7 cellular contexts compared by ENCODE assay signal in genomic region chr17:50534222-50534978, GRCh38. TPM values are rescaled to one million over a fixed set of nuclear protein-coding genes. Genes with fewer than 3 reads are reported as not detected.
DNase-seq lines count a peak whose midpoint lies in the region; ATAC-seq and TF ChIP-seq lines count a peak whose summit lies in the region.
"Had no signal": no experiment of that assay in that cellular context is flagged by ENCODE, and none has a peak within 500 bp of the region (broad histone marks: within the 10 kb centered on the region; RNA-seq: fewer than 3 reads in every experiment).

No MANE protein-coding gene starts in this region.

- peak; percentile 34 for TF ChIP-seq CTCF in choroid plexus epithelial cell (conservative IDR thresholded peaks at IDR 0.05; ENCODE audit: low read depth, low read length)

- no peak overlapping the region for H3K4me3 ChIP-seq in choroid plexus epithelial cell (ENCODE audit: low read depth, low read length)

- ATAC-seq in HG03159 (IDR thresholded peaks at IDR 0.05; ENCODE audit: unreplicated experiment) = no peak

- peak; percentile 62 for DNase-seq in LoVo (ENCODE audit: low spot score)
- DNase-seq in choroid plexus epithelial cell (ENCODE audit: low read depth) = no peak
- DNase-seq in renal cortical epithelial cell (ENCODE audit: low read depth) = peak; percentile 51
- DNase-seq in NCI-H2081 (lab: John Stamatoyannopoulos, UW) = no peak
- DNase-seq in T-helper 2 cell = no peak

RNA-seq across cellular contexts. Expression of gene EPN3, which starts 1.9 kb away (rescaled TPM):
- total RNA-seq in renal cortical epithelial cell = 0.17 and 0.99 TPM in 2 replicates
- total RNA-seq: RPMI7951 had no signal

RNA-seq across cellular contexts. Expression of gene SPATA20, which starts 12.6 kb away (rescaled TPM):
- total RNA-seq in renal cortical epithelial cell = 59.3 and 62.7 TPM in 2 replicates

RNA-seq across cellular contexts. Expression of gene CACNA1G, which starts 26.1 kb away (rescaled TPM):
- total RNA-seq in renal cortical epithelial cell = 0.10 TPM in 1 of 2 replicates, not detected in the other

RNA-seq across cellular contexts. Expression of gene MYCBPAP, which starts 26.2 kb away (rescaled TPM):
- total RNA-seq in renal cortical epithelial cell = 0.30 TPM in 1 of 2 replicates, not detected in the other
- total RNA-seq: RPMI7951 had no signal

RNA-seq across cellular contexts. Expression of gene RSAD1, which starts 55.7 kb away (rescaled TPM):
- 9.2 and 14.6 TPM in 2 replicates for total RNA-seq in renal cortical epithelial cell

Comparison
In these comparisons a context has a peak if more than half of its experiments do, and no peak if none do; other contexts are left out.
1. DNase-seq: peak in LoVo (single experiment) and renal cortical epithelial cell (single experiment); none in choroid plexus epithelial cell (single experiment), NCI-H2081 (0 of 2) and T-helper 2 cell (0 of 5).